Comparison of ENCODE assay signal across 21 cellular contexts in the genomic region with DNA sequence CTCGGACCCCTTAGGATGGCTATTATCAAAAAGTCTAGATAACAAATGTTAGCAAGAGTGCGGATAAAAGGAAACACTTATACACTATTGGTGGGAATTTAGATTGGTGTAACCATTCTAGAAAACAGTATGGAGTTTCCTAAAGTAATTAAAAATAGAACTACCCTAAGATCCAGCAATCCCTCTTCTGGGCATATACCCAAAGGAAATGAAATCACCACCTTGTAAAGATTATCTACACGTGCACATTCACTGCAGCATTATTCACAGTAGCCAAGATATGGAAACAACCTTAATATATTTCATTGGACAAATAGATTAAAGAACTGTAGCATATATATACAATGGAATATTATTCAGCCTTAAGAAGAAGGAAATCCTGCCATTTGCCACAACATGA.
DNase-seq lines count a peak whose midpoint lies in the region; ATAC-seq and TF ChIP-seq lines count a peak whose summit lies in the region.
"Had no signal": no experiment of that assay in that cellular context is flagged by ENCODE, and none has a peak within 500 bp of the region (broad histone marks: within the 10 kb centered on the region; RNA-seq: fewer than 3 reads in every experiment).

No MANE protein-coding gene starts in this region.

- H3K9me3 ChIP-seq in A673 (ENCODE audit: low read depth, low read length, poor library complexity, severe bottlenecking) (peaks cover 24% of the 10 kb centered on the region), PC-3 (ENCODE audit: low read length) (no peaks in the 10 kb centered on the region)
- H3K9me3 ChIP-seq: BE2C had no signal

- no peak overlapping the region for H3K4me2 ChIP-seq in PC-3 (ENCODE audit: low read length)
- H3K4me2 ChIP-seq: BLaER1 treated with 17β-estradiol and CSF1 and Interleukin-3, amounts not matched to agents 10 nM and 100 nM; GM23338 had no signal

- no peaks in the 10 kb centered on the region for H3K27me3 ChIP-seq in A673 (replicated peaks; ENCODE audit: insufficient read depth, low read depth, low read length, poor library complexity)
- no peaks in the 10 kb centered on the region for H3K27me3 ChIP-seq in PC-3 (ENCODE audit: low read length)
- H3K27me3 ChIP-seq: BE2C; BLaER1 treated with 17β-estradiol and CSF1 and Interleukin-3, amounts not matched to agents 10 nM and 100 nM had no signal

- H3K9ac ChIP-seq in PC-3 (ENCODE audit: low read length): no peak overlapping the region
- H3K9ac ChIP-seq: BLaER1 treated with 17β-estradiol and CSF1 and Interleukin-3, amounts not matched to agents 10 nM and 100 nM had no signal

- H3K79me2 ChIP-seq in PC-3 (ENCODE audit: low read length): no peaks in the 10 kb centered on the region

- POLR2A ChIA-PET in A673 (lab: Charles Lee; ENCODE audit: low non-redundant PET): no interaction called here
- POLR2A ChIA-PET in PC-3 (lab: Charles Lee; ENCODE audit: unreplicated experiment): no interaction called here

- TF ChIP-seq CTCF in A673 (conservative IDR thresholded peaks at IDR 0.05; ENCODE audit: low read depth, low read length) (no peak), PC-3 (conservative IDR thresholded peaks at IDR 0.05; ENCODE audit: low read depth, low read length) (no peak), fibroblast of pulmonary artery (IDR thresholded peaks at IDR 0.05; ENCODE audit: low read length, missing control alignments) (no peak)

- H3K36me3 ChIP-seq in A673 (ENCODE audit: insufficient read depth, low read length, poor library complexity, severe bottlenecking): peaks cover 12% of the 10 kb centered on the region
- no peaks in the 10 kb centered on the region for H3K36me3 ChIP-seq in PC-3 (ENCODE audit: low read depth, low read length)
- H3K36me3 ChIP-seq: BE2C; BLaER1 treated with 17β-estradiol and CSF1 and Interleukin-3, amounts not matched to agents 10 nM and 100 nM had no signal

- no TSS peak for BruUV-seq in A673 (replicated peaks; lab: Mats Ljungman, UMichigan)
- no TSS peak for BruUV-seq in PC-3 (replicated peaks; lab: Mats Ljungman, UMichigan)

- H4K20me1 ChIP-seq in PC-3 (ENCODE audit: low read length): no peaks in the 10 kb centered on the region
- H4K20me1 ChIP-seq: BLaER1 treated with 17β-estradiol and CSF1 and Interleukin-3, amounts not matched to agents 10 nM and 100 nM had no signal

- CTCF ChIA-PET in A673 (lab: Charles Lee): no interaction called here
- CTCF ChIA-PET in PC-3 (lab: Charles Lee): no interaction called here

- intact Hi-C loops in A673 (cut with micrococcal nuclease; ENCODE audit: unreplicated experiment): no loop called here
- intact Hi-C loops in PC-3 (cut with micrococcal nuclease): no loop called here

- ATAC-seq in PC-3: no peak
- ATAC-seq: GM12878, GM23338 had no signal

- no peak overlapping the region for H3K27ac ChIP-seq in A673 (ENCODE audit: low read depth, low read length, poor library complexity, severe bottlenecking)
- no peak overlapping the region for H3K27ac ChIP-seq in PC-3 (ENCODE audit: low read length)
- H3K27ac ChIP-seq: BLaER1 treated with 17β-estradiol and CSF1 and Interleukin-3, amounts not matched to agents 10 nM and 100 nM had no signal

- H3K4me3 ChIP-seq in A673 (ENCODE audit: low read depth, low read length, poor library complexity, severe bottlenecking): no peak overlapping the region
- no peak overlapping the region for H3K4me3 ChIP-seq in PC-3 (ENCODE audit: low read length)
- H3K4me3 ChIP-seq in fibroblast of pulmonary artery (replicated peaks; ENCODE audit: low read depth, low read length): no peak overlapping the region
- H3K4me3 ChIP-seq: BLaER1 treated with 17β-estradiol and CSF1 and Interleukin-3, amounts not matched to agents 10 nM and 100 nM; GM12878; GM23338 had no signal

- H3F3A ChIP-seq in PC-3 (ENCODE audit: low read length, unreplicated experiment): no peaks in the 10 kb centered on the region

- H2AFZ ChIP-seq in PC-3 (ENCODE audit: low read length): no peak overlapping the region
- H2AFZ ChIP-seq: GM23338 had no signal

- DNase-seq in A673 (ENCODE audit: low spot score): peak; percentile 77
- DNase-seq in HT1080 (ENCODE audit: low read depth): peak; percentile 61
- DNase-seq in PC-3: peak; percentile 8
- DNase-seq in fibroblast of pulmonary artery (ENCODE audit: low read depth): peak; percentile 19
- no peak for DNase-seq in NCI-H1105 (lab: John Stamatoyannopoulos, UW)
- no peak for DNase-seq in COLO829 (ENCODE audit: low spot score)
- no peak for DNase-seq in NCI-H748 (lab: John Stamatoyannopoulos, UW; ENCODE audit: unreplicated experiment)
- DNase-seq: 8988T; BE2C; Calu3; CD4-positive, alpha-beta T cell; CD8-positive, alpha-beta memory T cell; COR-L47; DMS53; DMS79 treated with DMSO at 0.1 percent for 48 hours; GDM1; H9; HFFc6 had no signal

- no peaks in the 10 kb centered on the region for H3K9me2 ChIP-seq in PC-3 (replicated peaks; ENCODE audit: low read length)

- H3K4me1 ChIP-seq in A673 (ENCODE audit: insufficient read depth, low read length, poor library complexity, severe bottlenecking): peaks cover 16% of the 10 kb centered on the region
- no peaks in the 10 kb centered on the region for H3K4me1 ChIP-seq in PC-3 (ENCODE audit: insufficient read depth, low read length)
- H3K4me1 ChIP-seq: BE2C had no signal

Comparison
In these comparisons a context has a peak if more than half of its experiments do, and no peak if none do; other contexts are left out.
1. DNase-seq: peak in A673 (single experiment), HT1080 (single experiment), PC-3 (single experiment) and fibroblast of pulmonary artery (single experiment); none in NCI-H1105 (single experiment), COLO829 (single experiment) and NCI-H748 (single experiment).